Comparison of ENCODE assay signal across 10 cellular contexts in the genomic region with DNA sequence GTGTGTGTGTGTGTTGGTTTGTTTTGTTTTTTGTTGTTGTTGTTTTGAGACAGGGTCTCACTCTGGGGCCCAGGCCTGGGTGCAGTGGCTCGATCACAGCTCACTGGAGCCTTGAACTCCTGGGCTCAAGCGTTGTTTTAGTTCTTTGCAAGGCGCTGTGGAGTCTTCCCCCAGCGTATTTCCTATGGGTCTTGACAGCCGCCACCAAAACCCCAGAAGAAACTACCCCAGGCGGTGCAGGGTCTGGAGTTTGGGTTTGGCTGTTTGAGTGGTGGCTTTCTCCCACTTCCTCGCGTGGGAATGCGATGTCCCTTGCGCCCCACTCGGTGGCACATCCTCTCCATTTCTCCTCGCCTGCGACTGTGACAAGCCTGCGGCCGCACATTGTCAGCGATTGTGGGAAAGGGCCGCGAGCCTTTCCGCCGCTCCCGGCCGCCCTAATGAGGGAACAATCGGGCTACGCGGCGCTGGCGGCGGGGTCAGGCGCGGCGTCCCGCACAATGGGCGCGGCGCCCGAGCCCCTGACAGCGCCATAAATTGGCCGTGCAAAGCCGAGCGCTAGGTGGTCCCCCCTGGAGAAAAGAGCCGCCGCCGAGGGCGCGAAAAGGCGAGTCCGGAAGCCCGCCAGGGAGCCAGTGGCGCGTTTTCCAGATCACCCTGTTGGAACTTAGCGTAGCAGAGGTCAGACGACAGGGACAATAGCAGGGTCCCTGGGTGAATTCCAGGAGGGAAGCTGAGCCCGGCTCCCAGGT.
DNase-seq lines count a peak whose midpoint lies in the region; ATAC-seq and TF ChIP-seq lines count a peak whose summit lies in the region.
"Had no signal": no experiment of that assay in that cellular context is flagged by ENCODE, and none has a peak within 500 bp of the region (broad histone marks: within the 10 kb centered on the region; RNA-seq: fewer than 3 reads in every experiment).

No MANE protein-coding gene starts in this region.

- DNase-seq in iPS-NIHi11 (ENCODE audit: low spot score) (peak; percentile 52), pons (ENCODE audit: low spot score) (peak; percentile 38), GM13977 (ENCODE audit: low spot score) (no peak)
- DNase-seq in activated CD4-positive, CD25-positive, alpha-beta regulatory T cell treated with anti-CD3 and anti-CD28 coated beads, Interleukin-2, amount 50 U/mL, for 72 hours: no peak
- DNase-seq: CD8-positive, alpha-beta T cell; NCI-H187 had no signal

- in situ Hi-C loops in GM13977 (cut with MboI; ENCODE audit: low pct_unique_long_range_greater_than_20kb, low sequenced_read_pairs, unreplicated experiment): no loop called here

- peak overlapping the region; percentile 43 for H3K27ac ChIP-seq in cingulate gyrus (ENCODE audit: low read depth, low read length)

- ATAC-seq in HG02759 (IDR thresholded peaks at IDR 0.05; ENCODE audit: unreplicated experiment) (peak; percentile 17), HG03139 (IDR thresholded peaks at IDR 0.05; ENCODE audit: unreplicated experiment) (no peak), GM21360 (IDR thresholded peaks at IDR 0.05; ENCODE audit: unreplicated experiment) (no peak)
- ATAC-seq: CD8-positive, alpha-beta T cell had no signal

- no peak for TF ChIP-seq CTCF in GM13977 (IDR thresholded peaks at IDR 0.05; ENCODE audit: extremely low read depth, insufficient read depth, missing control alignments)

Comparison
In these comparisons a context has a peak if more than half of its experiments do, and no peak if none do; other contexts are left out.
1. DNase-seq: peak in iPS-NIHi11 (single experiment) and pons (single experiment); none in GM13977 (single experiment) and activated CD4-positive, CD25-positive, alpha-beta regulatory T cell treated with anti-CD3 and anti-CD28 coated beads, Interleukin-2, amount 50 U/mL, for 72 hours (single experiment).